25 cellular contexts compared by ENCODE assay signal in the genomic region with DNA sequence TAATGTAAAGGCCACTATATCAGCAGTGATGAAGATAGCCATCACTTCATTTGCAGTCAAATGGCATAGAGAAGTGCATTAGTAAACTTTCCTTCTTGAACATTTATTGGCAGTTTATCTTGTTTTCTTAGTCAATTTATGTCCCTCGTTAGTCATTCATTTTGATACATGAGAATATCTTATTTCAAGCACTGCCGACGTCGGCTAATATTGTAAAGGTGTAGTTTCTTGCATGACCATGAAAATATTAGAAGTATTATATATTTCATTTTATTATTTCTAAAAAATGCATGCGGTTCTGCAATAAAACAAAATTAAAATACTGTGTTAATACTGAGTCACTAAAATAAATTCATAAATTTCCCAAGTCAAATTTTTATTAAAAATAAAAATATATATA.
A peak's percentile ranks its signal among the peaks of the same experiment; 100 is the strongest.
DNase-seq lines count a peak whose midpoint lies in the region; ATAC-seq, FAIRE-seq and TF ChIP-seq lines count a peak whose summit lies in the region.
"Had no signal": no experiment of that assay in that cellular context is flagged by ENCODE, and none has a peak within 500 bp of the region (broad histone marks: within the 10 kb centered on the region; RNA-seq: fewer than 3 reads in every experiment).

No MANE protein-coding gene starts in this region.

- dilution Hi-C loops in IMR-90 (cut with HindIII; ENCODE audit: low sequenced_read_pairs, unreplicated experiment) = no loop called here

- H3K56ac ChIP-seq in IMR-90 (ENCODE audit: extremely low read depth, insufficient read depth, low read length) = no peak overlapping the region

- H3K36me3 ChIP-seq in IMR-90 (ENCODE audit: control insufficient read depth, insufficient read depth, low read length) = no peaks in the 10 kb centered on the region
- no peaks in the 10 kb centered on the region for H3K36me3 ChIP-seq in mucosa of descending colon (ENCODE audit: low read depth)
- H3K36me3 ChIP-seq: BE2C, BLaER1 had no signal

- CTCF ChIA-PET in A549 (lab: Yijun Ruan, JAX) (no interaction called here), IMR-90 (lab: Yijun Ruan, JAX) (no interaction called here)

- no peak overlapping the region for H2BK20ac ChIP-seq in IMR-90 (ENCODE audit: low read depth, low read length)

- no peaks in the 10 kb centered on the region for H3K9me1 ChIP-seq in IMR-90 (ENCODE audit: insufficient read depth, low read length)

- H3K4me3 ChIP-seq in A549 (no peak overlapping the region), IMR-90 (ENCODE audit: insufficient read depth, low read depth, low read length) (no peak overlapping the region), mucosa of descending colon (no peak overlapping the region)
- H3K4me3 ChIP-seq: BLaER1, GM12878 had no signal

- intact Hi-C loops in IMR-90 (cut with micrococcal nuclease) = no loop called here
- intact Hi-C loops in mucosa of descending colon (cut with DNase I, micrococcal nuclease) = no loop called here

- no peak overlapping the region for H4K91ac ChIP-seq in IMR-90 (ENCODE audit: insufficient read depth, low read depth, low read length)

- no peak overlapping the region for H2BK15ac ChIP-seq in IMR-90 (ENCODE audit: low read depth, low read length)

- no peak overlapping the region for H3K18ac ChIP-seq in IMR-90 (ENCODE audit: low read depth, low read length)

- ATAC-seq in A549 (no peak), IMR-90 (ENCODE audit: low read depth) (no peak), mucosa of descending colon (no peak)
- ATAC-seq: GM12878 had no signal

- no peak for DNase-seq in A549 (ENCODE audit: low read depth in 1 of 2, low spot score in 1 of 2)
- DNase-seq in IMR-90 = no peak
- peak; percentile 3 for DNase-seq in SK-N-DZ (ENCODE audit: low spot score)
- DNase-seq in NCI-H82 treated with DMSO at 0.1 percent for 48 hours (lab: John Stamatoyannopoulos, UW; ENCODE audit: unreplicated experiment) = no peak
- no peak for DNase-seq in mucosa of descending colon
- DNase-seq: ACHN; BE2C; C1 segment of cervical spinal cord; CD4-positive, alpha-beta memory T cell; CD4-positive, CD25-positive, alpha-beta regulatory T cell; CD8-positive, alpha-beta memory T cell; COR-L47; DMS 273 treated with DMSO at 0.1 percent for 48 hours; DMS153; DMS53; DMS79; DND-41; EL; GDM1 had no signal

- H3K27ac ChIP-seq in A549 (no peak overlapping the region), IMR-90 (ENCODE audit: insufficient read depth, low read length) (no peak overlapping the region)
- H3K27ac ChIP-seq: 22Rv1, BLaER1 had no signal

- TF ChIP-seq RAD21 in A549 (conservative IDR thresholded peaks at IDR 0.05 in 1 of 2, IDR thresholded peaks at IDR 0.05 in 1 of 2) (no peak), IMR-90 (IDR thresholded peaks at IDR 0.05; ENCODE audit: low read length) (no peak)

- H2BK5ac ChIP-seq in IMR-90 (ENCODE audit: low read depth, low read length, poor library complexity, severe bottlenecking) = no peak overlapping the region

- BruUV-seq in IMR-90 (replicated peaks; lab: Mats Ljungman, UMichigan) = no TSS peak

- H2BK120ac ChIP-seq in IMR-90 (ENCODE audit: low read depth, low read length) = no peak overlapping the region

- H4K5ac ChIP-seq in IMR-90 (ENCODE audit: low read depth, low read length) = no peak overlapping the region

- H3K4me1 ChIP-seq in A549 (no peaks in the 10 kb centered on the region), IMR-90 (ENCODE audit: control insufficient read depth, insufficient read depth, low read length) (no peaks in the 10 kb centered on the region), mucosa of descending colon (ENCODE audit: low read depth) (no peaks in the 10 kb centered on the region)
- H3K4me1 ChIP-seq: BLaER1 had no signal

- H3K4ac ChIP-seq in IMR-90 (ENCODE audit: low read depth, low read length) = no peak overlapping the region

- no peak overlapping the region for H3K4me2 ChIP-seq in A549
- H3K4me2 ChIP-seq in IMR-90 (ENCODE audit: low read depth, low read length) = no peak overlapping the region
- H3K4me2 ChIP-seq: BLaER1 had no signal

- H3K9me3 ChIP-seq in A549 (no peaks in the 10 kb centered on the region; the same call in 2 of the 3 replicates), IMR-90 (ENCODE audit: control insufficient read depth, insufficient read depth, low read length) (0 out of 2 replicates have a peak, but pooled peaks cover 2% of the 10 kb centered on the region), mucosa of descending colon (no peaks in the 10 kb centered on the region)
- H3K9me3 ChIP-seq: BE2C, BLaER1 had no signal

- FAIRE-seq in A549 (lab: Jason Lieb, UNC) = no peak
- FAIRE-seq: GM12878, GM12892, GM18507, GM19239 had no signal

- no peak overlapping the region for H2AK9ac ChIP-seq in IMR-90 (replicated peaks; ENCODE audit: low read depth, low read length, poor library complexity)

- no peak overlapping the region for H2AFZ ChIP-seq in IMR-90 (replicated peaks; ENCODE audit: low read length, poor library complexity)

- no peaks in the 10 kb centered on the region for H4K20me1 ChIP-seq in IMR-90 (ENCODE audit: insufficient read depth, low read length)
- H4K20me1 ChIP-seq: BLaER1 had no signal

- no peaks in the 10 kb centered on the region for H3K79me1 ChIP-seq in IMR-90 (ENCODE audit: low read depth in 1 of 2, low read length in 2 of 2)

- TF ChIP-seq CTCF in A549 (IDR thresholded peaks at IDR 0.05) (no peak), IMR-90 (conservative IDR thresholded peaks at IDR 0.05; ENCODE audit: low read depth, low read length) (no peak), mucosa of descending colon (IDR thresholded peaks at IDR 0.05) (no peak)

- H3K27me3 ChIP-seq in IMR-90 (ENCODE audit: control insufficient read depth, insufficient read depth, low read length) = no peaks in the 10 kb centered on the region
- H3K27me3 ChIP-seq: BE2C, BLaER1 had no signal

- in situ Hi-C loops in IMR-90 (cut with MboI; ENCODE audit: low sequenced_read_pairs) = no loop called here

- POLR2A ChIA-PET in A549 (lab: Yijun Ruan, JAX) = no interaction called here
- POLR2A ChIA-PET in IMR-90 (lab: Charles Lee; ENCODE audit: unreplicated experiment) = no interaction called here

- no peak overlapping the region for H4K8ac ChIP-seq in IMR-90 (ENCODE audit: low read depth in 2 of 2, low read length in 2 of 2)

- WGBS in A549 (ENCODE audit: missing lambda C conversion rate) = 59% methylated on average over 5 of the region's 5 CpGs
- WGBS in IMR-90 (ENCODE audit: extremely low coverage in 2 of 2, insufficient read length in 1 of 2), 2 experiments = no CpG with 5 or more reads among the region's 5 CpGs

- H2AK5ac ChIP-seq in IMR-90 (ENCODE audit: low read depth, low read length) = no peak overlapping the region

- no peak overlapping the region for H3K23ac ChIP-seq in IMR-90 (ENCODE audit: low read depth, low read length)

- TF ChIP-seq EP300 in A549 (IDR thresholded peaks at IDR 0.05) = no peak

- TF ChIP-seq POLR2A in A549 (IDR thresholded peaks at IDR 0.05; ENCODE audit: low read length) (no peak), IMR-90 (IDR thresholded peaks at IDR 0.05; ENCODE audit: low read depth, low read length) (no peak)

- no peak overlapping the region for H3K9ac ChIP-seq in IMR-90 (ENCODE audit: low read depth, low read length)
- H3K9ac ChIP-seq: BLaER1 had no signal

- no peak overlapping the region for H3K14ac ChIP-seq in IMR-90 (replicated peaks; ENCODE audit: low read depth, low read length)

TF ChIP-seq in A549, 52 proteins besides CTCF, POLR2A, EP300 and RAD21:
- TF ChIP-seq MAFK (IDR thresholded peaks at IDR 0.05; ENCODE audit: partially characterized antibody) = peak; percentile 42
- TF ChIP-seq, protein P1, sequence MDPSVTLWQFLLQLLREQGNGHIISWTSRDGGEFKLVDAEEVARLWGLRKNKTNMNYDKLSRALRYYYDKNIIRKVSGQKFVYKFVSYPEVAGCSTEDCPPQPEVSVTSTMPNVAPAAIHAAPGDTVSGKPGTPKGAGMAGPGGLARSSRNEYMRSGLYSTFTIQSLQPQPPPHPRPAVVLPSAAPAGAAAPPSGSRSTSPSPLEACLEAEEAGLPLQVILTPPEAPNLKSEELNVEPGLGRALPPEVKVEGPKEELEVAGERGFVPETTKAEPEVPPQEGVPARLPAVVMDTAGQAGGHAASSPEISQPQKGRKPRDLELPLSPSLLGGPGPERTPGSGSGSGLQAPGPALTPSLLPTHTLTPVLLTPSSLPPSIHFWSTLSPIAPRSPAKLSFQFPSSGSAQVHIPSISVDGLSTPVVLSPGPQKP (IDR thresholded peaks at IDR 0.05; ENCODE audit: low read depth, low read length) = no peak
- TF ChIP-seq EHF (CRISPR knock-in tag; IDR thresholded peaks at IDR 0.05) = no peak
- TF ChIP-seq HOXA7 (CRISPR knock-in tag; IDR thresholded peaks at IDR 0.05) = no peak

TF ChIP-seq in IMR-90, 13 proteins besides CTCF, POLR2A, EP300 and RAD21:
- TF ChIP-seq MAFK (IDR thresholded peaks at IDR 0.05; ENCODE audit: low read depth, low read length) = peak; percentile 54
- TF ChIP-seq, protein P1 (IDR thresholded peaks at IDR 0.05; ENCODE audit: borderline replicate concordance, low read depth, low read length) = no peak
- no peak for TF ChIP-seq CEBPB (IDR thresholded peaks at IDR 0.05; ENCODE audit: low read depth, low read length)
